11 cellular contexts compared by ENCODE assay signal in the genomic region with DNA sequence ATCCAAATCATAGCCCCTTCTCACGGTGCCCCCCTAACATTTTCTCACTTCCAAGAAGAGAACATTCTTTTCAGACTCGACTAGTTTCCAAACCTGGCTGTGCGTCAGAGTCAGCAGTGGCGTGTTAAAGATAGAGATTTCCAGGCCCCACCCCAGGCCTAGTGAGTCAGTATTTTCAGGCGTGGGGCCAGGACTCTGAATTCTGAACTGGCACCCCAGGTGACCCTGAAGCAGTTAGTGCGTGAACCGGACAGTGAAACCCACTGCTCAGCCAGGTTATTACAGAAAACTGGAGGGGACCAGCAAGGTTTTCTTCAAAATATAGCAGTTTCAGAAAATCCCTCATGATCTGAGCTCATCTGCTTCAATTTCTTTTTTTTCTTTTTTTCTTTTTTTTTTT. TPM values are rescaled to one million over a fixed set of nuclear protein-coding genes. Genes with fewer than 3 reads are reported as not detected.
A peak's percentile ranks its signal among the peaks of the same experiment; 100 is the strongest.
DNase-seq lines count a peak whose midpoint lies in the region; ATAC-seq and TF ChIP-seq lines count a peak whose summit lies in the region.
"Had no signal": no experiment of that assay in that cellular context is flagged by ENCODE, and none has a peak within 500 bp of the region (broad histone marks: within the 10 kb centered on the region; RNA-seq: fewer than 3 reads in every experiment).

No MANE protein-coding gene starts in this region.

- H3K4me2 ChIP-seq in KMS-11 = no peak overlapping the region
- H3K4me2 ChIP-seq in OCI-LY7 (ENCODE audit: low read length) = no peak overlapping the region

- H3K4me3 ChIP-seq in KMS-11 (IDR thresholded peaks at IDR 0.05; ENCODE audit: insufficient read depth, low read depth, low read length) (no peak overlapping the region), upper lobe of right lung (no peak overlapping the region), WERI-Rb-1 (ENCODE audit: low read depth, low read length) (no peak overlapping the region), OCI-LY7 (ENCODE audit: low read depth, low read length, poor library complexity, severe bottlenecking) (no peak overlapping the region)

- no peaks in the 10 kb centered on the region for H3K27me3 ChIP-seq in KMS-11 (ENCODE audit: insufficient read depth, low read depth)
- H3K27me3 ChIP-seq in upper lobe of right lung = no peaks in the 10 kb centered on the region
- peaks cover 33% of the 10 kb centered on the region for H3K27me3 ChIP-seq in WERI-Rb-1 (ENCODE audit: insufficient read depth, low read depth, severe bottlenecking)

- ATAC-seq in left lobe of liver (peak; percentile 97), upper lobe of right lung (peak; percentile 83)
- ATAC-seq: effector memory CD8-positive, alpha-beta T cell; natural killer cell had no signal

- no peaks in the 10 kb centered on the region for H3K36me3 ChIP-seq in KMS-11 (ENCODE audit: insufficient read depth)
- H3K36me3 ChIP-seq in upper lobe of right lung = no peaks in the 10 kb centered on the region
- H3K36me3 ChIP-seq in WERI-Rb-1 = no peaks in the 10 kb centered on the region
- H3K36me3 ChIP-seq in OCI-LY7 (ENCODE audit: insufficient read depth, low read length) = no peaks in the 10 kb centered on the region

- DNase-seq in left lobe of liver (ENCODE audit: low spot score) (peak; percentile 79), upper lobe of right lung (no peak), WERI-Rb-1 (no peak), inferior parietal cortex (ENCODE audit: extremely low spot score) (no peak), NCI-H1930 (lab: John Stamatoyannopoulos, UW) (no peak), OCI-LY7 (ENCODE audit: low spot score) (no peak)
- DNase-seq: effector memory CD8-positive, alpha-beta T cell; KG1; natural killer cell had no signal

- H3K79me2 ChIP-seq in KMS-11 (ENCODE audit: insufficient read depth, low read depth) (no peaks in the 10 kb centered on the region), OCI-LY7 (ENCODE audit: insufficient read depth, low read depth, low read length) (no peaks in the 10 kb centered on the region)

- peak overlapping the region; percentile 65; the same call in 1 of the 2 replicates for H3K27ac ChIP-seq in KMS-11
- H3K27ac ChIP-seq in cingulate gyrus (ENCODE audit: low read depth, low read length) = peak overlapping the region; percentile 39
- H3K27ac ChIP-seq in upper lobe of right lung = no peak overlapping the region
- H3K27ac ChIP-seq in WERI-Rb-1 = no peak overlapping the region
- no peak overlapping the region for H3K27ac ChIP-seq in OCI-LY7 (ENCODE audit: low read depth, low read length, poor library complexity, severe bottlenecking)

- POLR2A ChIA-PET in OCI-LY7 (lab: Charles Lee) = interaction anchor here (0.6 kb wide), 2 partner anchors 8 to 180 kb away, joined by 3 read pairs; no protein-coding TSS in a partner anchor

- BruUV-seq in OCI-LY7 (replicated peaks; lab: Mats Ljungman, UMichigan) = no TSS peak

- CTCF ChIA-PET in OCI-LY7 (lab: Charles Lee; ENCODE audit: unreplicated experiment) = interaction anchor here (0.6 kb wide), 1 partner anchor 21 kb away, joined by 3 read pairs; no protein-coding TSS in a partner anchor

- H3K9me3 ChIP-seq in upper lobe of right lung = no peaks in the 10 kb centered on the region
- no peaks in the 10 kb centered on the region for H3K9me3 ChIP-seq in WERI-Rb-1 (ENCODE audit: severe bottlenecking)
- no peaks in the 10 kb centered on the region for H3K9me3 ChIP-seq in OCI-LY7 (ENCODE audit: low read length)

- no peak overlapping the region for H3K9ac ChIP-seq in KMS-11

- TF ChIP-seq CTCF in KMS-11 (conservative IDR thresholded peaks at IDR 0.05; ENCODE audit: low read depth, low read length) (no peak), upper lobe of right lung (IDR thresholded peaks at IDR 0.05) (no peak), WERI-Rb-1 (IDR thresholded peaks at IDR 0.05; ENCODE audit: low read depth, low read length) (no peak), OCI-LY7 (conservative IDR thresholded peaks at IDR 0.05; ENCODE audit: low read length) (no peak)

- H3K4me1 ChIP-seq in KMS-11 (ENCODE audit: low read depth, poor library complexity, severe bottlenecking) = peaks cover 40% of the 10 kb centered on the region
- H3K4me1 ChIP-seq in upper lobe of right lung = no peaks in the 10 kb centered on the region
- H3K4me1 ChIP-seq in OCI-LY7 (ENCODE audit: insufficient read depth, low read length, poor library complexity, severe bottlenecking) = peaks cover 22% of the 10 kb centered on the region

- no peaks in the 10 kb centered on the region for H3K9me2 ChIP-seq in OCI-LY7 (ENCODE audit: insufficient read depth, low read length)

- intact Hi-C loops in upper lobe of right lung (cut with DNase I) = no loop called here
- intact Hi-C loops in OCI-LY7 (cut with micrococcal nuclease; ENCODE audit: unreplicated experiment) = no loop called here

- H4K20me1 ChIP-seq in KMS-11 (ENCODE audit: insufficient read depth) (no peaks in the 10 kb centered on the region), OCI-LY7 (ENCODE audit: insufficient read depth, low read length) (no peaks in the 10 kb centered on the region)

- H2AFZ ChIP-seq in KMS-11 (ENCODE audit: low read depth) (no peak overlapping the region), OCI-LY7 (ENCODE audit: low read length) (no peak overlapping the region)

RNA-seq across cellular contexts. Expression of gene BCOR, which starts 35.0 kb away (rescaled TPM):
- total RNA-seq in left lobe of liver (10.5 TPM), upper lobe of right lung (26.1 TPM), OCI-LY7 (2022) (48.0 and 52.2 TPM in 2 replicates)
- 55.6 and 64.3 TPM in 2 replicates for total RNA-seq in OCI-LY7 (2014; rRNA removed; shearing (Covaris generic))

Comparison
In these comparisons a context has a peak if more than half of its experiments do, and no peak if none do; other contexts are left out.
1. H3K27ac ChIP-seq: peak in KMS-11 (single experiment) and cingulate gyrus (single experiment); none in upper lobe of right lung (single experiment), WERI-Rb-1 (single experiment) and OCI-LY7 (single experiment).